ENCODE assay signal across 8 cellular contexts in genomic region chr6:11093065-11093590, GRCh38. TPM values are rescaled to one million over a fixed set of nuclear protein-coding genes. Genes with fewer than 3 reads are reported as not detected.
A peak's percentile ranks its signal among the peaks of the same experiment; 100 is the strongest.
DNase-seq lines count a peak whose midpoint lies in the region; ATAC-seq and TF ChIP-seq lines count a peak whose summit lies in the region.

No MANE protein-coding gene starts in this region.

- no peaks in the 10 kb centered on the region for H3K9me3 Mint-ChIP-seq in nephron

- peaks cover 16% of the 10 kb centered on the region for H3F3A ChIP-seq in SK-N-SH (replicated peaks; ENCODE audit: insufficient read depth)

- DNase-seq in NCI-H1436 (lab: John Stamatoyannopoulos, UW) (peak; percentile 24), NCI-H1436 treated with DMSO at 0.1 percent for 48 hours (lab: John Stamatoyannopoulos, UW) (no peak), SK-N-SH (no peak), NCI-H345 (lab: John Stamatoyannopoulos, UW) (no peak)

- H3K9me2 ChIP-seq in SK-N-SH: no peaks in the 10 kb centered on the region

- WGBS in SK-N-SH (ENCODE audit: low lambda C conversion rate): 10% methylated on average over 22 of the region's 23 CpGs
- 1% methylated on average over 23 of the region's 23 CpGs for WGBS in esophagus, 2 donors

- H3K4me1 Mint-ChIP-seq in nephron: peaks cover 24% of the 10 kb centered on the region

- TF ChIP-seq CTCF in SK-N-SH (IDR thresholded peaks at IDR 0.05): no peak
- no peak for TF ChIP-seq CTCF in nephron (IDR thresholded peaks at IDR 0.05; ENCODE audit: unreplicated experiment in 3 of 3)

- POLR2A ChIA-PET in SK-N-SH (lab: Yijun Ruan, JAX): no interaction called here

- peak overlapping the region; percentile 90 to 92 (median 92) for H3K4me3 Mint-ChIP-seq in nephron

- H3K36me3 Mint-ChIP-seq in nephron (ENCODE audit: low read depth): peaks cover 9% of the 10 kb centered on the region

- H3K27me3 ChIP-seq in SK-N-SH (ENCODE audit: insufficient read depth) (no peaks in the 10 kb centered on the region), esophagus (ENCODE audit: control insufficient read depth in 1 of 2, insufficient read depth in 2 of 2, low read length in 2 of 2) (no peaks in the 10 kb centered on the region)

- H2AFZ ChIP-seq in SK-N-SH (ENCODE audit: low read depth): peak overlapping the region; percentile 98

- ATAC-seq in GM19463 (IDR thresholded peaks at IDR 0.05; ENCODE audit: unreplicated experiment) (peak; percentile 22), HG03442 (IDR thresholded peaks at IDR 0.05; ENCODE audit: unreplicated experiment) (peak; percentile 20)

- CTCF ChIA-PET in SK-N-SH (lab: Yijun Ruan, JAX): interaction anchor here (0.6 to 1.6 kb wide), 12 partner anchors 9 to 483 kb away, joined by 3 to 7 read pairs (median 4); no protein-coding TSS in a partner anchor

- H3K36me3 ChIP-seq in SK-N-SH (replicated peaks in 1 of 2; ENCODE audit: control insufficient read depth in 1 of 2, insufficient read depth in 2 of 2, low read length in 1 of 2) (peaks cover 0 to 2% of the 10 kb centered on the region in 2 experiments), esophagus (ENCODE audit: control insufficient read depth in 2 of 2, insufficient read depth in 2 of 2, low read length in 1 of 2) (no peaks in the 10 kb centered on the region)

- no peak for TF ChIP-seq EP300 in SK-N-SH (IDR thresholded peaks at IDR 0.05; ENCODE audit: borderline replicate concordance in 1 of 2, low read depth in 1 of 2, low read length in 1 of 2)

- peak overlapping the region; percentile 88 to 92 (median 91) for H3K27ac Mint-ChIP-seq in nephron

- H3K4me2 ChIP-seq in SK-N-SH: peak overlapping the region; percentile 91

- H3K4me1 ChIP-seq in SK-N-SH (ENCODE audit: control insufficient read depth in 1 of 2, insufficient read depth in 2 of 2, low read depth in 1 of 2, low read length in 1 of 2): peaks cover 8 to 10% of the 10 kb centered on the region in 2 experiments; a peak in 3 of 4 replicates
- H3K4me1 ChIP-seq in esophagus (ENCODE audit: control insufficient read depth in 2 of 2, insufficient read depth in 2 of 2, low read length in 1 of 2): no peaks in the 10 kb centered on the region

- peaks cover 40% of the 10 kb centered on the region for H3K79me2 ChIP-seq in SK-N-SH (ENCODE audit: insufficient read depth)

- H4K20me1 ChIP-seq in SK-N-SH (ENCODE audit: insufficient read depth): peaks cover 11% of the 10 kb centered on the region

- H3K9me3 ChIP-seq in SK-N-SH (no peaks in the 10 kb centered on the region), esophagus (ENCODE audit: control insufficient read depth in 2 of 2, insufficient read depth in 1 of 2, low read depth in 1 of 2, low read length in 1 of 2) (no peaks in the 10 kb centered on the region)

- H3K4me3 ChIP-seq in SK-N-SH (ENCODE audit: low read depth in 2 of 2, low read length in 1 of 2) (peak overlapping the region; percentile 86 to 87), esophagus (ENCODE audit: low read depth in 1 of 2, low read length in 2 of 2) (peak overlapping the region; percentile 88 to 100)

- H3K27me3 Mint-ChIP-seq in nephron (ENCODE audit: low read depth): no peaks in the 10 kb centered on the region

- H3K27ac ChIP-seq in SK-N-SH (ENCODE audit: low read depth in 2 of 2, low read length in 1 of 2) (peak overlapping the region; percentile 90 to 95), esophagus (ENCODE audit: low read depth in 2 of 2, low read length in 1 of 2) (peak overlapping the region; percentile 98 to 99)

- peak overlapping the region; percentile 93 for H3K9ac ChIP-seq in SK-N-SH

- no peak for TF ChIP-seq RAD21 in SK-N-SH (IDR thresholded peaks at IDR 0.05; ENCODE audit: low read length)

TF ChIP-seq in SK-N-SH, 30 proteins besides CTCF, POLR2A, EP300 and RAD21:
- no peak for TF ChIP-seq USF2 (IDR thresholded peaks at IDR 0.05; ENCODE audit: borderline replicate concordance, low read depth, low read length)

RNA-seq across cellular contexts. Expression of gene SMIM13, which starts 0.5 kb away (rescaled TPM):
- 2.1 and 2.7 TPM in 2 replicates for polyA plus RNA-seq in SK-N-SH (2012; rRNA removed)
- polyA plus RNA-seq in SK-N-SH (2012; cell fraction: cytosol; rRNA removed): 4.1 and 5.4 TPM in 2 replicates
- polyA plus RNA-seq in SK-N-SH (2012; cell fraction: nucleus; rRNA removed): 0.74 and 1.6 TPM in 2 replicates
- 1 to 10 TPM; 2.1 to 2.9 TPM for polyA plus RNA-seq in esophagus

RNA-seq across cellular contexts. Expression of gene ERVFRD-1, which starts 18.4 kb away (rescaled TPM):
- not detected in 2 replicates for polyA plus RNA-seq in SK-N-SH (2012; rRNA removed)
- polyA plus RNA-seq in SK-N-SH (2012; cell fraction: cytosol; rRNA removed): not detected in 2 replicates
- not detected in 2 replicates for polyA plus RNA-seq in SK-N-SH (2012; cell fraction: nucleus; rRNA removed)
- polyA plus RNA-seq in esophagus: under 1 TPM; 0.02 to 0.06 TPM

RNA-seq across cellular contexts. Expression of gene ELOVL2, which starts 49.0 kb away (rescaled TPM):
- polyA plus RNA-seq in SK-N-SH (2012; rRNA removed) (0.39 and 0.49 TPM in 2 replicates), esophagus (under 1 TPM; 0.04 to 0.08 TPM)
- polyA plus RNA-seq in SK-N-SH (2012; cell fraction: cytosol; rRNA removed): 0.62 and 0.75 TPM in 2 replicates
- polyA plus RNA-seq in SK-N-SH (2012; cell fraction: nucleus; rRNA removed): 0.14 and 0.42 TPM in 2 replicates
